1 cellular context compared by ENCODE assay signal in genomic region chr12:116378002-116378401, GRCh38.
TF ChIP-seq lines count a peak whose summit lies in the region.

No MANE protein-coding gene starts in this region.

TF ChIP-seq in IMR-90, 13 proteins besides CTCF, POLR2A, EP300 and RAD21:
- TF ChIP-seq USF2 (IDR thresholded peaks at IDR 0.05; ENCODE audit: low read depth, low read length) (no peak), SMC3 (IDR thresholded peaks at IDR 0.05; ENCODE audit: low read depth, low read length) (no peak), MAFK (IDR thresholded peaks at IDR 0.05; ENCODE audit: low read depth, low read length) (no peak), RCOR1 (IDR thresholded peaks at IDR 0.05; ENCODE audit: insufficient replicate concordance, low read length) (no peak), FOS (IDR thresholded peaks at IDR 0.05; ENCODE audit: low read depth, low read length) (no peak), MXI1 (IDR thresholded peaks at IDR 0.05; ENCODE audit: borderline replicate concordance, low read depth, low read length) (no peak), RFX5 (IDR thresholded peaks at IDR 0.05; ENCODE audit: low read depth, low read length) (no peak), CEBPB (IDR thresholded peaks at IDR 0.05; ENCODE audit: low read depth, low read length) (no peak), CHD1 (IDR thresholded peaks at IDR 0.05; ENCODE audit: low read depth, low read length) (no peak), BHLHE40 (IDR thresholded peaks at IDR 0.05; ENCODE audit: low read depth, low read length) (no peak), MAZ (IDR thresholded peaks at IDR 0.05; ENCODE audit: borderline replicate concordance, low read depth, low read length) (no peak), ELK1 (IDR thresholded peaks at IDR 0.05; ENCODE audit: borderline replicate concordance, low read depth, low read length) (no peak), NFE2L2 (IDR thresholded peaks at IDR 0.05; ENCODE audit: low read depth, low read length) (no peak)
